ENCODE assay signal across 29 cellular contexts in genomic region chr3:186046838-186047237, GRCh38.
"Had no signal": no experiment of that assay in that cellular context is flagged by ENCODE, and none has a peak within 500 bp of the region (broad histone marks: within the 10 kb centered on the region; RNA-seq: fewer than 3 reads in every experiment).

No MANE protein-coding gene starts in this region.

- H3K4me3 Mint-ChIP-seq: activated CD4-positive, alpha-beta memory T cell treated with anti-CD3 and anti-CD28 coated beads, Interleukin-2, amount 10 ng/mL, durations not matched to agents 7 days and 5 days; activated CD4-positive, alpha-beta T cell treated with anti-CD3 and anti-CD28 coated beads, Interleukin-2, amount 10 ng/mL, durations not matched to agents 7 days and 5 days; activated naive CD4-positive, alpha-beta T cell treated with anti-CD3 and anti-CD28 coated beads, Interleukin-2, amount 10 ng/mL, durations not matched to agents 7 days and 5 days; activated naive CD8-positive, alpha-beta T cell treated with anti-CD3 and anti-CD28 coated beads, Interleukin-2, amount 10 ng/mL, durations not matched to agents 7 days and 5 days; activated T-cell treated with anti-CD3 and anti-CD28 coated beads, Interleukin-2, amount 50 U/mL, for 24 hours; activated T-cell treated with anti-CD3 and anti-CD28 coated beads, Interleukin-2, amount 50 U/mL, for 72 hours; dendritic cell treated with granulocyte-macrophage colony-stimulating factor and Interleukin-4, amounts not matched to agents 40 ng/mL and 50 ng/mL, for 4 days; endodermal cell; T-helper 17 cell had no signal

- DNase-seq: activated CD4-positive, alpha-beta memory T cell treated with anti-CD3 and anti-CD28 coated beads, Interleukin-2, amount 10 ng/mL, durations not matched to agents 7 days and 5 days; activated CD4-positive, alpha-beta T cell treated with anti-CD3 and anti-CD28 coated beads for 1 hour; activated CD4-positive, alpha-beta T cell treated with anti-CD3 and anti-CD28 coated beads for 4 hours; activated CD4-positive, alpha-beta T cell treated with anti-CD3 and anti-CD28 coated beads, Interleukin-2, amount 10 ng/mL, durations not matched to agents 7 days and 5 days; activated CD4-positive, alpha-beta T cell treated with anti-CD3 and anti-CD28 coated beads, Interleukin-2, amount 50 U/mL, for 4 hours; activated CD8-positive, alpha-beta memory T cell treated with anti-CD3 and anti-CD28 coated beads, Interleukin-2, amount 50 U/mL, for 48 hours; activated gamma-delta T cell; activated naive CD4-positive, alpha-beta T cell; activated naive CD4-positive, alpha-beta T cell treated with anti-CD3 and anti-CD28 coated beads, Interleukin-2, amount 10 ng/mL, durations not matched to agents 7 days and 5 days; activated naive CD8-positive, alpha-beta T cell treated with anti-CD3 and anti-CD28 coated beads, Interleukin-2, amount 10 ng/mL, durations not matched to agents 7 days and 5 days; activated T-cell treated with anti-CD3 and anti-CD28 coated beads for 4 hours; activated T-cell treated with anti-CD3 and anti-CD28 coated beads, Interleukin-2, amount 50 U/mL, for 24 hours; activated T-cell treated with anti-CD3 and anti-CD28 coated beads, Interleukin-2, amount 50 U/mL, for 72 hours; central memory CD4-positive, alpha-beta T cell; cerebellar nuclear complex; colonic mucosa; dorsolateral prefrontal cortex; effector memory CD4-positive, alpha-beta T cell; endodermal cell; foreskin fibroblast; gastrocnemius medialis; glutamatergic neuron; heart left ventricle; T-helper 1 cell; T-helper 17 cell had no signal

- H3K9me3 Mint-ChIP-seq: activated CD4-positive, alpha-beta memory T cell treated with anti-CD3 and anti-CD28 coated beads, Interleukin-2, amount 10 ng/mL, durations not matched to agents 7 days and 5 days; activated CD4-positive, alpha-beta T cell treated with anti-CD3 and anti-CD28 coated beads, Interleukin-2, amount 10 ng/mL, durations not matched to agents 7 days and 5 days; activated naive CD4-positive, alpha-beta T cell treated with anti-CD3 and anti-CD28 coated beads, Interleukin-2, amount 10 ng/mL, durations not matched to agents 7 days and 5 days; activated naive CD4-positive, alpha-beta T cell treated with anti-CD3 and anti-CD28 coated beads, Interleukin-2, amount 50 U/mL, for 72 hours; activated T-cell treated with anti-CD3 and anti-CD28 coated beads, Interleukin-2, amount 50 U/mL, for 24 hours; activated T-cell treated with anti-CD3 and anti-CD28 coated beads, Interleukin-2, amount 50 U/mL, for 72 hours; brain; dendritic cell treated with granulocyte-macrophage colony-stimulating factor and Interleukin-4, amounts not matched to agents 40 ng/mL and 50 ng/mL, for 4 days; endodermal cell had no signal

- H3K27ac Mint-ChIP-seq: activated CD4-positive, alpha-beta memory T cell treated with anti-CD3 and anti-CD28 coated beads, Interleukin-2, amount 10 ng/mL, durations not matched to agents 7 days and 5 days; activated CD4-positive, alpha-beta T cell treated with anti-CD3 and anti-CD28 coated beads, Interleukin-2, amount 10 ng/mL, durations not matched to agents 7 days and 5 days; activated naive CD4-positive, alpha-beta T cell treated with anti-CD3 and anti-CD28 coated beads, Interleukin-2, amount 10 ng/mL, durations not matched to agents 7 days and 5 days; activated naive CD4-positive, alpha-beta T cell treated with anti-CD3 and anti-CD28 coated beads, Interleukin-2, amount 50 U/mL, for 72 hours; activated naive CD8-positive, alpha-beta T cell treated with anti-CD3 and anti-CD28 coated beads, Interleukin-2, amount 10 ng/mL, durations not matched to agents 7 days and 5 days; activated T-cell treated with anti-CD3 and anti-CD28 coated beads, Interleukin-2, amount 50 U/mL, for 24 hours; activated T-cell treated with anti-CD3 and anti-CD28 coated beads, Interleukin-2, amount 50 U/mL, for 72 hours; dendritic cell treated with granulocyte-macrophage colony-stimulating factor and Interleukin-4, amounts not matched to agents 40 ng/mL and 50 ng/mL, for 4 days; endodermal cell; T-helper 17 cell had no signal

- H3K4me1 Mint-ChIP-seq: activated CD4-positive, alpha-beta memory T cell treated with anti-CD3 and anti-CD28 coated beads, Interleukin-2, amount 10 ng/mL, durations not matched to agents 7 days and 5 days; activated CD4-positive, alpha-beta T cell treated with anti-CD3 and anti-CD28 coated beads, Interleukin-2, amount 10 ng/mL, durations not matched to agents 7 days and 5 days; activated naive CD4-positive, alpha-beta T cell treated with anti-CD3 and anti-CD28 coated beads, Interleukin-2, amount 10 ng/mL, durations not matched to agents 7 days and 5 days; activated naive CD8-positive, alpha-beta T cell treated with anti-CD3 and anti-CD28 coated beads, Interleukin-2, amount 10 ng/mL, durations not matched to agents 7 days and 5 days; T-helper 17 cell had no signal

- H3K36me3 Mint-ChIP-seq: activated naive CD4-positive, alpha-beta T cell treated with anti-CD3 and anti-CD28 coated beads, Interleukin-2, amount 10 ng/mL, durations not matched to agents 7 days and 5 days; activated naive CD4-positive, alpha-beta T cell treated with anti-CD3 and anti-CD28 coated beads, Interleukin-2, amount 50 U/mL, for 72 hours; activated naive CD8-positive, alpha-beta T cell treated with anti-CD3 and anti-CD28 coated beads, Interleukin-2, amount 10 ng/mL, durations not matched to agents 7 days and 5 days had no signal

- ATAC-seq: activated naive CD4-positive, alpha-beta T cell treated with anti-CD3 and anti-CD28 coated beads, Interleukin-2, amount 50 U/mL, for 72 hours; activated T-cell treated with anti-CD3 and anti-CD28 coated beads, Interleukin-2, amount 50 U/mL, for 72 hours; esophagus mucosa; gastrocnemius medialis; heart left ventricle; T-helper 17 cell had no signal
